Comparison of ENCODE assay signal across 6 cellular contexts in genomic region chr19:14434157-14434501, GRCh38. TPM values are rescaled to one million over a fixed set of nuclear protein-coding genes. Genes with fewer than 3 reads are reported as not detected.
DNase-seq lines count a peak whose midpoint lies in the region; ATAC-seq and TF ChIP-seq lines count a peak whose summit lies in the region.

No MANE protein-coding gene starts in this region.

- no peak overlapping the region for H3K18ac ChIP-seq in mesendoderm (ENCODE audit: low read length)

- H2BK15ac ChIP-seq in mesendoderm (replicated peaks; ENCODE audit: low read depth) = no peak overlapping the region

- no peak overlapping the region for H4K5ac ChIP-seq in mesendoderm (ENCODE audit: low read length)

- no peak for DNase-seq in HFFc6
- no peak for DNase-seq in mesendoderm
- no peak for DNase-seq in GM19240 (ENCODE audit: insufficient read length, low spot score)
- DNase-seq in NCI-H2081 treated with DMSO at 0.1 percent for 48 hours (lab: John Stamatoyannopoulos, UW) = no peak

- H2BK5ac ChIP-seq in mesendoderm (ENCODE audit: low read length) = no peak overlapping the region

- no peaks in the 10 kb centered on the region for H3K79me1 ChIP-seq in mesendoderm (ENCODE audit: low read length)

- WGBS in mesendoderm (ENCODE audit: extremely low coverage, insufficient coverage, low lambda C conversion rate) = no CpG with 5 or more reads among the region's 4 CpGs

- peak overlapping the region; percentile 76 for H3K4me3 Mint-ChIP-seq in HFFc6
- peak overlapping the region; percentile 78 for H3K4me3 Mint-ChIP-seq in activated T-helper 17 cell treated with anti-CD3 and anti-CD28 coated beads, Interleukin-2, amount 50 U/mL, for 72 hours

- peak overlapping the region; percentile 57 for H3K4me2 ChIP-seq in mesendoderm (ENCODE audit: low read length)

- no peaks in the 10 kb centered on the region for H3K79me2 ChIP-seq in mesendoderm (ENCODE audit: control insufficient read depth, insufficient read depth, low read length)

- peak overlapping the region; percentile 9 for H3K9ac ChIP-seq in mesendoderm (ENCODE audit: low read length)

- H3K4ac ChIP-seq in mesendoderm (ENCODE audit: low read depth, low read length) = no peak overlapping the region

- no peak overlapping the region for H4K8ac ChIP-seq in mesendoderm (ENCODE audit: low read depth, low read length)

- H3K27me3 Mint-ChIP-seq in HFFc6 (ENCODE audit: insufficient read depth) = peaks cover under 1% of the 10 kb centered on the region; the same call in 1 of the 2 replicates
- no peaks in the 10 kb centered on the region for H3K27me3 Mint-ChIP-seq in activated T-helper 17 cell treated with anti-CD3 and anti-CD28 coated beads, Interleukin-2, amount 50 U/mL, for 72 hours

- no peaks in the 10 kb centered on the region for H3K36me3 Mint-ChIP-seq in HFFc6 (ENCODE audit: low read depth)
- H3K36me3 Mint-ChIP-seq in activated T-helper 17 cell treated with anti-CD3 and anti-CD28 coated beads, Interleukin-2, amount 50 U/mL, for 72 hours (ENCODE audit: low read depth) = peaks cover 6% of the 10 kb centered on the region

- H3K56ac ChIP-seq in mesendoderm (ENCODE audit: low read length) = peak overlapping the region; percentile 42

- no peak overlapping the region for H3K23ac ChIP-seq in mesendoderm (ENCODE audit: low read length)

- no peaks in the 10 kb centered on the region for H3K36me3 ChIP-seq in mesendoderm (ENCODE audit: control insufficient read depth, insufficient read depth, low read length)

- H3K27ac ChIP-seq in mesendoderm (ENCODE audit: low read depth, low read length) = no peak overlapping the region

- no peak overlapping the region for H2AK5ac ChIP-seq in mesendoderm (ENCODE audit: low read length)

- H3K4me1 ChIP-seq in mesendoderm (ENCODE audit: control insufficient read depth, low read depth, low read length) = no peaks in the 10 kb centered on the region

- ATAC-seq in activated T-helper 17 cell treated with anti-CD3 and anti-CD28 coated beads, Interleukin-2, amount 50 U/mL, for 72 hours (replicated peaks) = peak; percentile 10
- no peak for ATAC-seq in GM21360 (IDR thresholded peaks at IDR 0.05; ENCODE audit: unreplicated experiment)

- 0 out of 2 replicates have a peak, but pooled peaks have one; percentile 17 for TF ChIP-seq CTCF in HFFc6 (IDR thresholded peaks at IDR 0.05)

- no peaks in the 10 kb centered on the region for H3K9me3 Mint-ChIP-seq in HFFc6
- H3K9me3 Mint-ChIP-seq in activated T-helper 17 cell treated with anti-CD3 and anti-CD28 coated beads, Interleukin-2, amount 50 U/mL, for 72 hours = no peaks in the 10 kb centered on the region

- H3K4me1 Mint-ChIP-seq in HFFc6 (ENCODE audit: low read depth) = peaks cover 23% of the 10 kb centered on the region
- H3K4me1 Mint-ChIP-seq in activated T-helper 17 cell treated with anti-CD3 and anti-CD28 coated beads, Interleukin-2, amount 50 U/mL, for 72 hours = peaks cover 15% of the 10 kb centered on the region

- H2BK120ac ChIP-seq in mesendoderm (ENCODE audit: low read depth, low read length) = no peak overlapping the region

- no peak overlapping the region for H3K4me3 ChIP-seq in mesendoderm (ENCODE audit: low read length)

- H3K27me3 ChIP-seq in mesendoderm (ENCODE audit: insufficient read depth, low read length, poor library complexity) = no peaks in the 10 kb centered on the region

- peak overlapping the region; percentile 76 for H3K27ac Mint-ChIP-seq in HFFc6
- no peak overlapping the region for H3K27ac Mint-ChIP-seq in activated T-helper 17 cell treated with anti-CD3 and anti-CD28 coated beads, Interleukin-2, amount 50 U/mL, for 72 hours

RNA-seq across cellular contexts. Expression of gene PKN1, which starts 1.0 kb away (rescaled TPM):
- 100 to 1,000 TPM; 132 to 173 (median 149) TPM for total RNA-seq in HFFc6 (2021; fragmentation: NEBNext Ultra II Directional; extraction: Animal tissue kit (Norgen Biotek cat#: 25700))
- 100 to 1,000 TPM; 121 to 171 TPM for total RNA-seq in activated T-helper 17 cell treated with anti-CD3 and anti-CD28 coated beads, Interleukin-2, amount 50 U/mL, for 72 hours
- 35.9 TPM for polyA plus RNA-seq in mesendoderm (2013, experiment 1 of 2)
- polyA plus RNA-seq in mesendoderm (2013, experiment 2 of 2) = 37.9 TPM

RNA-seq across cellular contexts. Expression of gene DDX39A, which starts 15.0 kb away (rescaled TPM):
- total RNA-seq in HFFc6 (2021; fragmentation: NEBNext Ultra II Directional; extraction: Animal tissue kit (Norgen Biotek cat#: 25700)) = 10 to 100 TPM; 52.5 to 82.7 (median 78.0) TPM
- total RNA-seq in activated T-helper 17 cell treated with anti-CD3 and anti-CD28 coated beads, Interleukin-2, amount 50 U/mL, for 72 hours = 100 to 1,000 TPM; 132 to 260 TPM
- polyA plus RNA-seq in mesendoderm (2013, experiment 1 of 2) = 147 TPM
- 152 TPM for polyA plus RNA-seq in mesendoderm (2013, experiment 2 of 2)

RNA-seq across cellular contexts. Expression of gene PTGER1, which starts 41.0 kb away (rescaled TPM):
- 1 to 10 TPM in 2 of 6 experiments, under 1 TPM in 4; 0.41 to 4.1 (median 0.62) TPM for total RNA-seq in HFFc6 (2021; fragmentation: NEBNext Ultra II Directional; extraction: Animal tissue kit (Norgen Biotek cat#: 25700))
- under 1 TPM in 1 of 2 donors, not detected in 1; 0.17 TPM for total RNA-seq in activated T-helper 17 cell treated with anti-CD3 and anti-CD28 coated beads, Interleukin-2, amount 50 U/mL, for 72 hours
- 0.11 TPM for polyA plus RNA-seq in mesendoderm (2013, experiment 1 of 2)
- 0.07 TPM for polyA plus RNA-seq in mesendoderm (2013, experiment 2 of 2)

RNA-seq across cellular contexts. Expression of gene ADGRE5, which starts 52.9 kb away (rescaled TPM):
- 10 to 100 TPM; 79.7 to 91.9 (median 85.4) TPM for total RNA-seq in HFFc6 (2021; fragmentation: NEBNext Ultra II Directional; extraction: Animal tissue kit (Norgen Biotek cat#: 25700))
- 100 to 1,000 TPM; 184 to 261 TPM for total RNA-seq in activated T-helper 17 cell treated with anti-CD3 and anti-CD28 coated beads, Interleukin-2, amount 50 U/mL, for 72 hours
- polyA plus RNA-seq in mesendoderm (2013, experiment 1 of 2) = 1.4 TPM
- polyA plus RNA-seq in mesendoderm (2013, experiment 2 of 2) = 1.7 TPM
